Comparison of ENCODE assay signal across 10 cellular contexts in genomic region chr2:221465776-221466175, GRCh38.
DNase-seq lines count a peak whose midpoint lies in the region; ATAC-seq and TF ChIP-seq lines count a peak whose summit lies in the region.
"Had no signal": no experiment of that assay in that cellular context is flagged by ENCODE, and none has a peak within 500 bp of the region (broad histone marks: within the 10 kb centered on the region; RNA-seq: fewer than 3 reads in every experiment).

No MANE protein-coding gene starts in this region.

- H3K4me2 ChIP-seq in neural progenitor cell: no peak overlapping the region

- no peaks in the 10 kb centered on the region for H3K9me3 ChIP-seq in A673 (ENCODE audit: low read depth, low read length, poor library complexity, severe bottlenecking)
- no peaks in the 10 kb centered on the region for H3K9me3 ChIP-seq in neural progenitor cell (ENCODE audit: low read depth)

- no peak overlapping the region for H3K4me3 ChIP-seq in GM12865 (ENCODE audit: low read depth, low read length)
- H3K4me3 ChIP-seq in A673 (ENCODE audit: low read depth, low read length, poor library complexity, severe bottlenecking): no peak overlapping the region
- no peak overlapping the region for H3K4me3 ChIP-seq in neural progenitor cell

- H3F3A ChIP-seq in neural progenitor cell (ENCODE audit: low read depth): peaks cover 35% of the 10 kb centered on the region

- no peak overlapping the region for H3K9ac ChIP-seq in neural progenitor cell

- H4K20me1 ChIP-seq in neural progenitor cell (ENCODE audit: low read depth): peaks cover 83% of the 10 kb centered on the region

- no peak overlapping the region for H2AFZ ChIP-seq in neural progenitor cell (replicated peaks)

- H3K27me3 Mint-ChIP-seq in effector memory CD8-positive, alpha-beta T cell: no peaks in the 10 kb centered on the region
- no peaks in the 10 kb centered on the region for H3K27me3 Mint-ChIP-seq in neural progenitor cell (ENCODE audit: insufficient read depth, low read depth)

- no peaks in the 10 kb centered on the region for H3K27me3 ChIP-seq in A673 (replicated peaks; ENCODE audit: insufficient read depth, low read depth, low read length, poor library complexity)
- H3K27me3 ChIP-seq in neural progenitor cell: no peaks in the 10 kb centered on the region

- peak overlapping the region in 1 of 2 donors; percentile 80 for H3K27ac Mint-ChIP-seq in effector memory CD8-positive, alpha-beta T cell
- no peak overlapping the region for H3K27ac Mint-ChIP-seq in neural progenitor cell
- H3K27ac Mint-ChIP-seq: type B pancreatic cell had no signal

- H3K36me3 Mint-ChIP-seq in effector memory CD8-positive, alpha-beta T cell (ENCODE audit: insufficient read depth): no peaks in the 10 kb centered on the region
- H3K36me3 Mint-ChIP-seq in neural progenitor cell: peaks cover 33% of the 10 kb centered on the region

- intact Hi-C loops in A673 (cut with micrococcal nuclease; ENCODE audit: unreplicated experiment): no loop called here

- DNase-seq in GM12865 (ENCODE audit: low read depth) (peak; percentile 26), medulla oblongata (ENCODE audit: extremely low spot score) (no peak), NCI-H1105 (lab: John Stamatoyannopoulos, UW) (no peak), A673 (ENCODE audit: low spot score) (no peak), neural progenitor cell (ENCODE audit: low spot score) (no peak)
- peak in 1 of 3 experiments; percentile 2 for DNase-seq in effector memory CD8-positive, alpha-beta T cell
- DNase-seq: cortex of kidney had no signal

- H3K9me3 Mint-ChIP-seq in effector memory CD8-positive, alpha-beta T cell: no peaks in the 10 kb centered on the region
- H3K9me3 Mint-ChIP-seq in neural progenitor cell: peaks cover 2% of the 10 kb centered on the region

- H3K4me1 ChIP-seq in A673 (ENCODE audit: insufficient read depth, low read length, poor library complexity, severe bottlenecking) (no peaks in the 10 kb centered on the region), neural progenitor cell (peaks cover 87% of the 10 kb centered on the region)

- peak; percentile 94 for ATAC-seq in GM21390 (IDR thresholded peaks at IDR 0.05; ENCODE audit: unreplicated experiment)
- ATAC-seq in HG03521 (IDR thresholded peaks at IDR 0.05; ENCODE audit: unreplicated experiment): peak; percentile 63
- peak; percentile 56 for ATAC-seq in effector memory CD8-positive, alpha-beta T cell (replicated peaks)

- H3K79me2 ChIP-seq in neural progenitor cell (ENCODE audit: low read depth): peaks cover 99% of the 10 kb centered on the region

- CTCF ChIA-PET in A673 (lab: Charles Lee): no interaction called here

- POLR2A ChIA-PET in A673 (lab: Charles Lee; ENCODE audit: low non-redundant PET): no interaction called here

- no TSS peak for BruUV-seq in A673 (replicated peaks; lab: Mats Ljungman, UMichigan)

- TF ChIP-seq CTCF in GM12865 (IDR thresholded peaks at IDR 0.05; ENCODE audit: insufficient read depth, low read depth, low read length, missing control alignments) (no peak), A673 (conservative IDR thresholded peaks at IDR 0.05; ENCODE audit: low read depth, low read length) (no peak), neural progenitor cell (IDR thresholded peaks at IDR 0.05) (no peak)

- H3K27ac ChIP-seq in A673 (ENCODE audit: low read depth, low read length, poor library complexity, severe bottlenecking) (no peak overlapping the region), neural progenitor cell (no peak overlapping the region)

- H3K36me3 ChIP-seq in A673 (ENCODE audit: insufficient read depth, low read length, poor library complexity, severe bottlenecking) (no peaks in the 10 kb centered on the region), neural progenitor cell (no peaks in the 10 kb centered on the region)

- peak overlapping the region in 1 of 2 donors; percentile 66 for H3K4me3 Mint-ChIP-seq in effector memory CD8-positive, alpha-beta T cell
- H3K4me3 Mint-ChIP-seq in neural progenitor cell: no peak overlapping the region
- H3K4me3 Mint-ChIP-seq: type B pancreatic cell had no signal

- H3K4me1 Mint-ChIP-seq in effector memory CD8-positive, alpha-beta T cell (ENCODE audit: low read depth in 2 of 2): peaks cover 17 to 34% of the 10 kb centered on the region in 2 donors
- peaks cover 44% of the 10 kb centered on the region for H3K4me1 Mint-ChIP-seq in neural progenitor cell
